Comparison of ENCODE assay signal across 18 cellular contexts in the genomic region with DNA sequence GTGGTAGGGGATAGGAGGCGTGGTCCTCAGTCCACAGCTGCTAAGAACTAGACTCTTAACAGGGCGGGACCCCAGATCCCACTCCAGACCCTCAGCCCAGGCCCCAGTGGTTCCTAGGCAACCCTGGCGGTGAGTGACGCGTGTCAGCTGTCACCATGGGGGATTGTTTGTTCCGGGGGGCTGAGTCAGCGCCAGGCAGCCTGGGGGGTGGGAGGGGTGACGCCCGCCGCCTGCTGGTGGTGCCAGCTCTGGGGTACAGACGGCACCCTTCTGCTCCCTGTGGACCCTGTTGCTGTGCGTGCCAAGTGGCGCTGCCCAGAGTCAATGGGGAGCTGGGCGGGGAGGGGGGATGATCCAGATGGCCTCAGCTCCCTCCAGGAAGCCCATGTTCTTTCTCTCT. TPM values are rescaled to one million over a fixed set of nuclear protein-coding genes. Genes with fewer than 3 reads are reported as not detected.
DNase-seq lines count a peak whose midpoint lies in the region; ATAC-seq and TF ChIP-seq lines count a peak whose summit lies in the region.
"Had no signal": no experiment of that assay in that cellular context is flagged by ENCODE, and none has a peak within 500 bp of the region (broad histone marks: within the 10 kb centered on the region; RNA-seq: fewer than 3 reads in every experiment).

No MANE protein-coding gene starts in this region.

- no peak for ATAC-seq in GM21360 (IDR thresholded peaks at IDR 0.05; ENCODE audit: unreplicated experiment)
- ATAC-seq: Right ventricle myocardium inferior, WTC11 had no signal

- no peaks in the 10 kb centered on the region for H3K27me3 ChIP-seq in Caco-2 (replicated peaks; ENCODE audit: control insufficient read depth, insufficient read depth, low read length)
- H3K27me3 ChIP-seq in neural progenitor cell: peaks cover 17% of the 10 kb centered on the region

- DNase-seq in Caco-2 (no peak), astrocyte of the hippocampus (ENCODE audit: low read depth, low spot score) (peak; percentile 46), neural progenitor cell (ENCODE audit: low spot score) (peak; percentile 35), T1000 (lab: John Stamatoyannopoulos, UW) (no peak), medulla oblongata (ENCODE audit: extremely low spot score) (no peak)
- DNase-seq: activated CD8-positive, alpha-beta memory T cell treated with anti-CD3 and anti-CD28 coated beads for 24 hours; central memory CD4-positive, alpha-beta T cell; effector CD8-positive, alpha-beta T cell; NCI-H2081; posterior cingulate gyrus; small intestine had no signal

- H3K27me3 Mint-ChIP-seq in Caco-2 (ENCODE audit: insufficient read depth, unreplicated experiment) (no peaks in the 10 kb centered on the region), IgD-negative memory B cell (peaks cover 4% of the 10 kb centered on the region), neural progenitor cell (ENCODE audit: insufficient read depth, low read depth) (peaks cover 4% of the 10 kb centered on the region)

- H3K9me3 Mint-ChIP-seq in Caco-2 (ENCODE audit: unreplicated experiment) (no peaks in the 10 kb centered on the region), IgD-negative memory B cell (no peaks in the 10 kb centered on the region), neural progenitor cell (no peaks in the 10 kb centered on the region)
- H3K9me3 Mint-ChIP-seq: WTC11 had no signal

- no peaks in the 10 kb centered on the region for H3K79me2 ChIP-seq in neural progenitor cell (ENCODE audit: low read depth)

- no peak overlapping the region for H3K4me3 Mint-ChIP-seq in Caco-2 (ENCODE audit: unreplicated experiment)
- H3K4me3 Mint-ChIP-seq in IgD-negative memory B cell: peak overlapping the region in 1 of 4 donors; percentile 63
- peak overlapping the region; percentile 91 for H3K4me3 Mint-ChIP-seq in neural progenitor cell
- H3K4me3 Mint-ChIP-seq: WTC11 had no signal

- TF ChIP-seq CTCF in Caco-2 (IDR thresholded peaks at IDR 0.05; ENCODE audit: insufficient read depth in 1 of 2, low read depth in 1 of 2, low read length in 1 of 2, severe bottlenecking in 1 of 2, unreplicated experiment in 1 of 2) (no peak), neural progenitor cell (IDR thresholded peaks at IDR 0.05) (no peak)

- CTCF ChIA-PET in Caco-2 (lab: Charles Lee): interaction anchor here (0.6 to 2.6 kb wide), 3 partner anchors 32 to 1152 kb away, joined by 3 to 13 read pairs (median 3); a partner anchor contains a TSS

- POLR2A ChIA-PET in Caco-2 (lab: Charles Lee): no interaction called here

- H3K4me1 ChIP-seq in Caco-2 (peaks cover 11% of the 10 kb centered on the region), neural progenitor cell (peaks cover 22% of the 10 kb centered on the region)

- peaks cover 33% of the 10 kb centered on the region for H3F3A ChIP-seq in neural progenitor cell (ENCODE audit: low read depth)

- peaks cover 55% of the 10 kb centered on the region for H3K36me3 Mint-ChIP-seq in Caco-2 (ENCODE audit: insufficient read depth, unreplicated experiment)
- H3K36me3 Mint-ChIP-seq in IgD-negative memory B cell: peaks cover 1% of the 10 kb centered on the region
- H3K36me3 Mint-ChIP-seq in neural progenitor cell: peaks cover 2% of the 10 kb centered on the region

- H3K4me1 Mint-ChIP-seq in Caco-2 (ENCODE audit: low read depth, unreplicated experiment) (peaks cover 26% of the 10 kb centered on the region), IgD-negative memory B cell (peaks cover 14 to 24% (median 14%) of the 10 kb centered on the region in 3 donors), neural progenitor cell (peaks cover 50% of the 10 kb centered on the region)

- H3K9me3 ChIP-seq in Caco-2: no peaks in the 10 kb centered on the region
- no peaks in the 10 kb centered on the region for H3K9me3 ChIP-seq in neural progenitor cell (ENCODE audit: low read depth)
- H3K9me3 ChIP-seq: thoracic aorta had no signal

- BruUV-seq in Caco-2 (replicated peaks; lab: Mats Ljungman, UMichigan): no TSS peak

- H3K4me2 ChIP-seq in neural progenitor cell: no peak overlapping the region

- no peak overlapping the region for H2AFZ ChIP-seq in neural progenitor cell (replicated peaks)

- no peak overlapping the region for H3K9ac ChIP-seq in neural progenitor cell

- intact Hi-C loops in Caco-2 (cut with micrococcal nuclease; ENCODE audit: unreplicated experiment): no loop called here

- H3K4me3 ChIP-seq in Caco-2 (ENCODE audit: low read depth, low read length): no peak overlapping the region
- H3K4me3 ChIP-seq in neural progenitor cell: no peak overlapping the region
- H3K4me3 ChIP-seq: thoracic aorta had no signal

- H3K27ac Mint-ChIP-seq in Caco-2 (ENCODE audit: unreplicated experiment) (peak overlapping the region; percentile 26), IgD-negative memory B cell (peak overlapping the region in 2 of 3 donors; percentile 98 to 99), neural progenitor cell (no peak overlapping the region)
- H3K27ac Mint-ChIP-seq: WTC11 had no signal

- no peak overlapping the region for H3K27ac ChIP-seq in neural progenitor cell
- H3K27ac ChIP-seq: thoracic aorta had no signal

- H4K20me1 ChIP-seq in neural progenitor cell (ENCODE audit: low read depth): peaks cover 54% of the 10 kb centered on the region

- H3K36me3 ChIP-seq in Caco-2 (ENCODE audit: control insufficient read depth, insufficient read depth, low read length): peaks cover 2% of the 10 kb centered on the region; the same call in 1 of the 2 replicates
- H3K36me3 ChIP-seq in neural progenitor cell: no peaks in the 10 kb centered on the region

RNA-seq across cellular contexts. Expression of a gene that starts 2.5 kb away (rescaled TPM):
- 4.9 and 6.1 TPM in 2 replicates for total RNA-seq in Caco-2 (2022)
- polyA plus RNA-seq in IgD-negative memory B cell: not detected
- total RNA-seq in neural progenitor cell (ENCODE audit: low replicate concordance): 5.6 and 5.7 TPM in 2 replicates
- total RNA-seq: Right ventricle myocardium inferior, thoracic aorta had no signal

RNA-seq across cellular contexts. Expression of a gene that starts 8.5 kb away (rescaled TPM):
- total RNA-seq in Caco-2 (2022): 140 and 159 TPM in 2 replicates
- 72.5 TPM for polyA plus RNA-seq in IgD-negative memory B cell
- 19.0 and 41.0 TPM in 2 replicates for total RNA-seq in neural progenitor cell (ENCODE audit: low replicate concordance)

RNA-seq across cellular contexts. Expression of a gene that starts 11.3 kb away (rescaled TPM):
- total RNA-seq in Caco-2 (2022) (0.68 and 0.88 TPM in 2 replicates), neural progenitor cell (ENCODE audit: low replicate concordance) (0.03 TPM in 1 of 2 replicates, not detected in the other)
- polyA plus RNA-seq in IgD-negative memory B cell: not detected
- total RNA-seq: lower leg skin; T-helper 1 cell treated with Interleukin-12 subunit alpha and Interleukin-12 subunit beta and Interleukin-4 antibody, amounts not matched to agents 30 ng/mL and 1 ng/mL, for 36 hours had no signal

RNA-seq across cellular contexts. Expression of a gene that starts 12.0 kb away (rescaled TPM):
- 128 and 132 TPM in 2 replicates for total RNA-seq in Caco-2 (2022)
- polyA plus RNA-seq in IgD-negative memory B cell: 14.8 TPM
- 54.0 and 85.5 TPM in 2 replicates for total RNA-seq in neural progenitor cell (ENCODE audit: low replicate concordance)

RNA-seq across cellular contexts. Expression of a gene that starts 22.9 kb away (rescaled TPM):
- total RNA-seq in Caco-2 (2022) (49.5 and 53.1 TPM in 2 replicates), neural progenitor cell (ENCODE audit: low replicate concordance) (10.6 and 38.2 TPM in 2 replicates)
- polyA plus RNA-seq in IgD-negative memory B cell: 13.6 TPM

Comparison
In these comparisons a context has a peak if more than half of its experiments do, and no peak if none do; other contexts are left out.
1. DNase-seq: peak in astrocyte of the hippocampus (single experiment) and neural progenitor cell (single experiment); none in Caco-2 (0 of 2), T1000 (single experiment) and medulla oblongata (single experiment).